ENCODE assay signal across 23 cellular contexts in the genomic region with DNA sequence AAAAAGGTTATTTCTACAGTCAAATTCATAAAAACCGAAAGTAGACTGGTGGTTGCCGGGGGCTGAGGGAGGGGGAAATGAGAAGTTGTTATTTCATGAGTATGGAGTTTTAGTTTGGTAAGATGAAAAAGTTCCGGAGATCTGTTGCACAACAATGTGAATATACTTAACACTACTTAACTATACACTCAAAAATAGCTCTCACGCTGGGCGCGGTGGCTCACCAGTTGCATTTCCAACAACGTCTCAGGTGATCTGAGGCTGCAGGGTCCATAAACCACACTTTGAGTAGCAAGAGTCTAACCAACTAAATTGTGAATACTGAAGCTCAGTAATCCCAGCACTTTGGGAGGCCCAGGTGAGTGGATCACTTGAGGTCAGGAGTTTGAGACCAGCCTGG. TPM values are rescaled to one million over a fixed set of nuclear protein-coding genes. Genes with fewer than 3 reads are reported as not detected.
"Had no signal": no experiment of that assay in that cellular context is flagged by ENCODE, and none has a peak within 500 bp of the region (broad histone marks: within the 10 kb centered on the region; RNA-seq: fewer than 3 reads in every experiment).

No MANE protein-coding gene starts in this region.

- H3K27me3 ChIP-seq: ascending aorta had no signal

- H3K4me1 ChIP-seq: ascending aorta, breast epithelium had no signal

- H3K9me3 ChIP-seq: ascending aorta, breast epithelium had no signal

- H3K27ac Mint-ChIP-seq: activated naive CD4-positive, alpha-beta T cell treated with anti-CD3 and anti-CD28 coated beads, Interleukin-2, amount 10 ng/mL, durations not matched to agents 7 days and 5 days; activated naive CD8-positive, alpha-beta T cell treated with anti-CD3 and anti-CD28 coated beads, Interleukin-2, amount 50 U/mL, for 24 hours; mesothelial cell of epicardium; natural killer cell treated with Interleukin-12 subunit alpha and Interleukin-12 subunit beta and Interleukin-15 and Interleukin-18, amount 100 ng/mL, for 72 hours; stimulated activated naive B cell treated with anti-CD40 and anti-IgM and Interleukin-4, amounts not matched to agents 10 μg/mL and 1 μg/mL and 100 μg/mL, for 72 hours had no signal

- DNase-seq: activated CD4-positive, alpha-beta T cell treated with anti-CD3 and anti-CD28 coated beads, Interleukin-2, amount 50 U/mL, for 1 hour; activated CD8-positive, alpha-beta memory T cell treated with anti-CD3 and anti-CD28 coated beads for 24 hours; activated CD8-positive, alpha-beta memory T cell treated with anti-CD3 and anti-CD28 coated beads, Interleukin-2, amount 50 U/mL, for 48 hours; activated effector memory CD4-positive, alpha-beta T cell treated with Interleukin-2 at 50 U/mL for 16 hours; activated naive CD4-positive, alpha-beta T cell treated with anti-CD3 and anti-CD28 coated beads, Interleukin-2, amount 10 ng/mL, durations not matched to agents 7 days and 5 days; activated naive CD8-positive, alpha-beta T cell treated with anti-CD3 and anti-CD28 coated beads, Interleukin-2, amount 50 U/mL, for 24 hours; activated T-cell treated with anti-CD3 and anti-CD28 coated beads, Interleukin-2, amount 50 U/mL, for 48 hours; foreskin melanocyte; glutamatergic neuron; hypothalamus; islet precursor cell; left colon; nucleus accumbens; stimulated activated CD4-positive, alpha-beta T cell treated with anti-CD3 and anti-CD28 coated beads, Interleukin-4, amount 100 ng/mL, for 24 hours; stimulated activated naive B cell treated with anti-CD40 and anti-IgM and Interleukin-4, amounts not matched to agents 10 μg/mL and 1 μg/mL and 100 μg/mL, for 72 hours; T1000 had no signal

- H3K4me3 ChIP-seq: ascending aorta, breast epithelium, coronary artery, smooth muscle cell had no signal

- ATAC-seq: activated naive CD8-positive, alpha-beta T cell treated with anti-CD3 and anti-CD28 coated beads, Interleukin-2, amount 50 U/mL, for 24 hours; left colon; natural killer cell treated with Interleukin-12 subunit alpha and Interleukin-12 subunit beta and Interleukin-15 and Interleukin-18, amount 100 ng/mL, for 72 hours; sciatic nerve; stimulated activated naive B cell treated with anti-CD40 and anti-IgM and Interleukin-4, amounts not matched to agents 10 μg/mL and 1 μg/mL and 100 μg/mL, for 72 hours had no signal

- H3K36me3 ChIP-seq: ascending aorta, breast epithelium had no signal

- H3K27ac ChIP-seq: ascending aorta, breast epithelium, coronary artery had no signal

- H3K4me2 ChIP-seq: smooth muscle cell had no signal

- H3K36me3 Mint-ChIP-seq: activated naive CD4-positive, alpha-beta T cell treated with anti-CD3 and anti-CD28 coated beads, Interleukin-2, amount 10 ng/mL, durations not matched to agents 7 days and 5 days; mesothelial cell of epicardium; natural killer cell treated with Interleukin-12 subunit alpha and Interleukin-12 subunit beta and Interleukin-15 and Interleukin-18, amount 100 ng/mL, for 72 hours; stimulated activated naive B cell treated with anti-CD40 and anti-IgM and Interleukin-4, amounts not matched to agents 10 μg/mL and 1 μg/mL and 100 μg/mL, for 72 hours had no signal

- H3K4me1 Mint-ChIP-seq: activated naive CD4-positive, alpha-beta T cell treated with anti-CD3 and anti-CD28 coated beads, Interleukin-2, amount 10 ng/mL, durations not matched to agents 7 days and 5 days; activated naive CD8-positive, alpha-beta T cell treated with anti-CD3 and anti-CD28 coated beads, Interleukin-2, amount 50 U/mL, for 24 hours; mesothelial cell of epicardium; stimulated activated naive B cell treated with anti-CD40 and anti-IgM and Interleukin-4, amounts not matched to agents 10 μg/mL and 1 μg/mL and 100 μg/mL, for 72 hours had no signal

- H3K9me3 Mint-ChIP-seq: activated naive CD4-positive, alpha-beta T cell treated with anti-CD3 and anti-CD28 coated beads, Interleukin-2, amount 10 ng/mL, durations not matched to agents 7 days and 5 days; activated naive CD8-positive, alpha-beta T cell treated with anti-CD3 and anti-CD28 coated beads, Interleukin-2, amount 50 U/mL, for 24 hours; mesothelial cell of epicardium; natural killer cell treated with Interleukin-12 subunit alpha and Interleukin-12 subunit beta and Interleukin-15 and Interleukin-18, amount 100 ng/mL, for 72 hours; stimulated activated naive B cell treated with anti-CD40 and anti-IgM and Interleukin-4, amounts not matched to agents 10 μg/mL and 1 μg/mL and 100 μg/mL, for 72 hours had no signal

- H3K4me3 Mint-ChIP-seq: activated naive CD4-positive, alpha-beta T cell treated with anti-CD3 and anti-CD28 coated beads, Interleukin-2, amount 10 ng/mL, durations not matched to agents 7 days and 5 days; activated naive CD8-positive, alpha-beta T cell treated with anti-CD3 and anti-CD28 coated beads, Interleukin-2, amount 50 U/mL, for 24 hours; mesothelial cell of epicardium; natural killer cell treated with Interleukin-12 subunit alpha and Interleukin-12 subunit beta and Interleukin-15 and Interleukin-18, amount 100 ng/mL, for 72 hours; stimulated activated naive B cell treated with anti-CD40 and anti-IgM and Interleukin-4, amounts not matched to agents 10 μg/mL and 1 μg/mL and 100 μg/mL, for 72 hours had no signal

- H3K27me3 Mint-ChIP-seq: activated naive CD4-positive, alpha-beta T cell treated with anti-CD3 and anti-CD28 coated beads, Interleukin-2, amount 10 ng/mL, durations not matched to agents 7 days and 5 days; natural killer cell treated with Interleukin-12 subunit alpha and Interleukin-12 subunit beta and Interleukin-15 and Interleukin-18, amount 100 ng/mL, for 72 hours had no signal

RNA-seq across cellular contexts. Expression of gene ANOS1, which starts 52.4 kb away (rescaled TPM):
- total RNA-seq: natural killer cell treated with Interleukin-12 subunit alpha and Interleukin-12 subunit beta and Interleukin-15 and Interleukin-18, amount 100 ng/mL, for 72 hours had no signal
